In the genomic region with DNA sequence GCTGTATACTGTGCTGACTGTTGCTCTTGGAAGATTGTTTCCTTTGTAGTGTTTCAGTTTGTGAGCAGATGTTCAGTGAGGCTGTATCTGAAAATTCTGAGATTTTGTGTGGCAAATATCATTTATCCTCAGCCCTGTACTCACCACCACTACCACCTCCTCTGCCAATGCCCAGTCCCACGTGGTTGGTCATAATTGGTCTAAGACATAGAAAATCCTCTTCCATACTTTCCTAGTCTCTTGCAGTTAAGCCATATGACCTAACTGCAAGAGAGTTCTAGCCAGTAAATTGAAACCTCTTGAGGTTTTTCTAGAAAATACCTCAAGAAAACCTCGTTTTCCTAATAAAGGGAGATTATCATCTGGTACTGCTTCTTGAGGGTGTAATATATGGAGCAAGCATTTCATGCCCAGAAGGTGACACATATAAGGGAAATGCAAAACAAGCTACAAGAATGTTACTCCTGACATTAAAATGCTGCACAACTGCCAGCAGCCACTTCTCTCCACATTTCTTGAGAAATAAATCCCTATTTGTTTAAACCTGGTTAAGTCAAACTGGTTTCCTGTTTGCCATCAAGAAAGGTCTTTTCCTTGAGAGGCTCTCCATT, we compare ENCODE assay signal across 1 cellular context.
TF ChIP-seq lines count a peak whose summit lies in the region.

No MANE protein-coding gene starts in this region.

TF ChIP-seq in IMR-90, 13 proteins besides CTCF, POLR2A, EP300 and RAD21 (continued from another document):
- TF ChIP-seq, protein P1, sequence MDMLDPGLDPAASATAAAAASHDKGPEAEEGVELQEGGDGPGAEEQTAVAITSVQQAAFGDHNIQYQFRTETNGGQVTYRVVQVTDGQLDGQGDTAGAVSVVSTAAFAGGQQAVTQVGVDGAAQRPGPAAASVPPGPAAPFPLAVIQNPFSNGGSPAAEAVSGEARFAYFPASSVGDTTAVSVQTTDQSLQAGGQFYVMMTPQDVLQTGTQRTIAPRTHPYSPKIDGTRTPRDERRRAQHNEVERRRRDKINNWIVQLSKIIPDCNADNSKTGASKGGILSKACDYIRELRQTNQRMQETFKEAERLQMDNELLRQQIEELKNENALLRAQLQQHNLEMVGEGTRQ (IDR thresholded peaks at IDR 0.05; ENCODE audit: low read depth, low read length), result no peak
- TF ChIP-seq RFX5 (IDR thresholded peaks at IDR 0.05; ENCODE audit: low read depth, low read length), result no peak
- no peak for TF ChIP-seq BHLHE40 (IDR thresholded peaks at IDR 0.05; ENCODE audit: low read depth, low read length)
- TF ChIP-seq, protein P2, sequence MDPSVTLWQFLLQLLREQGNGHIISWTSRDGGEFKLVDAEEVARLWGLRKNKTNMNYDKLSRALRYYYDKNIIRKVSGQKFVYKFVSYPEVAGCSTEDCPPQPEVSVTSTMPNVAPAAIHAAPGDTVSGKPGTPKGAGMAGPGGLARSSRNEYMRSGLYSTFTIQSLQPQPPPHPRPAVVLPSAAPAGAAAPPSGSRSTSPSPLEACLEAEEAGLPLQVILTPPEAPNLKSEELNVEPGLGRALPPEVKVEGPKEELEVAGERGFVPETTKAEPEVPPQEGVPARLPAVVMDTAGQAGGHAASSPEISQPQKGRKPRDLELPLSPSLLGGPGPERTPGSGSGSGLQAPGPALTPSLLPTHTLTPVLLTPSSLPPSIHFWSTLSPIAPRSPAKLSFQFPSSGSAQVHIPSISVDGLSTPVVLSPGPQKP (IDR thresholded peaks at IDR 0.05; ENCODE audit: borderline replicate concordance, low read depth, low read length), result no peak
